ENCODE assay signal across 10 cellular contexts in the genomic region with DNA sequence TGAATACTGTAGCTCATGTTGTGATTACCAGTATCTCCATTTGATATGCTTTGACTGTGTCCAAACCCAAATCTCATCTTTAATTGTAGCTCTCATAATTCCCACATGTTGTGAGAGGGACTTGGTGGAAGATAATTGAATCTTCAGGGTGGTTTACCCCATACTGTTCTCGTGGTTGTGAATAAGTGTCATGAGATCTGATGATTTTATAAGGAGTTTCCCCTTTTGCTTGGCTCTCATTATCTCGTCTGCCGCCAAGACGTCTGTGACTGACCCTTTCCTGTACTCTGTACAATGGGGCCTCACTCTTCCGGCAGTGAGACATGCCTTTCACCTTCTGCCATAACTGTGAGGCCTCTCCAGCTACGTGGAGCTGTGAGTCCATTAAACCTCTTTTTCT. TPM values are rescaled to one million over a fixed set of nuclear protein-coding genes. Genes with fewer than 3 reads are reported as not detected.
A peak's percentile ranks its signal among the peaks of the same experiment; 100 is the strongest.
DNase-seq lines count a peak whose midpoint lies in the region; ATAC-seq and TF ChIP-seq lines count a peak whose summit lies in the region.
"Had no signal": no experiment of that assay in that cellular context is flagged by ENCODE, and none has a peak within 500 bp of the region (broad histone marks: within the 10 kb centered on the region; RNA-seq: fewer than 3 reads in every experiment).

No MANE protein-coding gene starts in this region.

- no peak overlapping the region for H3K4me3 Mint-ChIP-seq in natural killer cell

- H3K27me3 Mint-ChIP-seq in natural killer cell (ENCODE audit: low read depth in 2 of 2) = no peaks in the 10 kb centered on the region

- no peak for TF ChIP-seq CTCF in astrocyte of the spinal cord (IDR thresholded peaks at IDR 0.05; ENCODE audit: low read depth, low read length)
- TF ChIP-seq CTCF in natural killer cell (IDR thresholded peaks at IDR 0.05) = no peak

- peak overlapping the region in 1 of 2 donors; percentile 83 for H3K27ac Mint-ChIP-seq in natural killer cell

- peak; percentile 70 for DNase-seq in GF-D8 (lab: John Stamatoyannopoulos, UW)
- peak; percentile 61 to 72 for DNase-seq in Kasumi-1 (lab: John Stamatoyannopoulos, UW)
- DNase-seq in astrocyte of the spinal cord (ENCODE audit: low read depth, low spot score) = peak; percentile 89
- DNase-seq in natural killer cell = no peak
- DNase-seq in AG20443 (ENCODE audit: low spot score) = no peak
- DNase-seq in GM03348 (ENCODE audit: low spot score) = no peak
- no peak for DNase-seq in OCI-M2 (lab: John Stamatoyannopoulos, UW; ENCODE audit: unreplicated experiment)
- DNase-seq: effector CD8-positive, alpha-beta T cell; NCI-H146 had no signal

- no peaks in the 10 kb centered on the region for H3K36me3 Mint-ChIP-seq in natural killer cell

- H3K4me3 ChIP-seq in astrocyte of the spinal cord (ENCODE audit: low read depth, low read length) = no peak overlapping the region

- H3K9me3 Mint-ChIP-seq in natural killer cell = no peaks in the 10 kb centered on the region

- in situ Hi-C loops in astrocyte of the spinal cord (cut with HindIII; ENCODE audit: low sequenced_read_pairs) = no loop called here

- H3K4me1 Mint-ChIP-seq in natural killer cell = peaks cover 27 to 61% of the 10 kb centered on the region in 2 donors

- ATAC-seq in natural killer cell = peak; percentile 62 to 77 (median 65)
- ATAC-seq in HG03354 (IDR thresholded peaks at IDR 0.05; ENCODE audit: poor library complexity, severe bottlenecking, unreplicated experiment) = no peak

- intact Hi-C loops in natural killer cell (cut with micrococcal nuclease) = no loop called here

RNA-seq across cellular contexts. Expression of a gene that starts 59.3 kb away (rescaled TPM):
- total RNA-seq in natural killer cell = 100 to 1,000 TPM in 1 of 3 donors, 10 to 100 TPM in 2; 84.6 to 136 (median 94.3) TPM

Comparison
In these comparisons a context has a peak if more than half of its experiments do, and no peak if none do; other contexts are left out.
1. DNase-seq: peak in GF-D8 (single experiment), Kasumi-1 (2 of 2) and astrocyte of the spinal cord (single experiment); none in natural killer cell (single experiment), AG20443 (single experiment), GM03348 (single experiment) and OCI-M2 (single experiment).